Comparison of ENCODE assay signal across 8 cellular contexts in the genomic region with DNA sequence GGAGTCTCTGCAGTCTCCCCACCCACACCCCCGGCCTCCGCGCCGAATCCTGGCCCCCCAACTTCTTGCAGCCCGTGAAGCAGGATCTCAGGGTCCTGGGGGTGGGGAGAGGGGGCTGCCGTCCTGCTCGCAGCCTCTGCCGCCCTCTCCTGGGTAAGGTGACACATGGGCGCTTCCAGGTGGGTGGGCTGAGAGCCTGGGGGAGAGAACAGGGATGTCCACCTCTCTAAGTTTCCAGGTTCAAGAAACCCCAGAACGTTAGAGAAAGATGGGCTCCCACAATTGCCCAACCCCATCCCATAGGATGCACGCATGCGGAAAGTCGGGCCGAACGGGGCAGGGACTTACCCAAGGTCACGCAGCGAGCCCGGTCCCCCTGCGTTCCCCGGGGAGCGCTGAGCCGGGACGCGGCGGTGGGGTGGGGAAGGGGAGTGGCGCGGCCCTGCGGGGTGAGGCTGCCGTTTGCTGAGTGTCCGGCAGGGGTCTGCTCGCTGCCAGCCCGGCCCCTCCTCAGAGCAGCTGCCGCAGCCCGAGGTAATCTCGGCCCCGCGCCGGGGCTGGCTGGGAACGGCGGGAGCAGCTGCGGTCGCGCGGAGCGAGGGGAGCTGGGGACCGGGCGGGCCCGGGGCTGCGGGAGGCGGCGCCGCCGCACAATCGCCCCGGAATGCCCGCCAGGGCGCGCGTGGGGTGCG. TPM values are rescaled to one million over a fixed set of nuclear protein-coding genes. Genes with fewer than 3 reads are reported as not detected.
DNase-seq lines count a peak whose midpoint lies in the region; ATAC-seq lines count a peak whose summit lies in the region.

No MANE protein-coding gene starts in this region.

- DNase-seq in NCI-H2081 (lab: John Stamatoyannopoulos, UW) (peak; percentile 40 to 56), NCI-H2081 treated with DMSO at 0.1 percent for 48 hours (lab: John Stamatoyannopoulos, UW) (no peak), NCI-H460 (ENCODE audit: extremely low read depth, low read depth) (peak; percentile 29), ecto neural progenitor cell (ENCODE audit: low spot score) (peak; percentile 94), lung microvascular endothelial cell (ENCODE audit: low read depth in 2 of 2) (peak; percentile 66 to 74)
- DNase-seq in activated CD4-positive, alpha-beta T cell treated with anti-CD3 and anti-CD28 coated beads, Interleukin-2, amount 50 U/mL, for 1 hour: peak; percentile 49
- peak; percentile 76 for DNase-seq in stimulated activated CD8-positive, alpha-beta memory T cell treated with anti-CD3 and anti-CD28 coated beads, Interleukin-4, amount 100 ng/mL, for 48 hours

- ATAC-seq in HG03066 (IDR thresholded peaks at IDR 0.05; ENCODE audit: low read depth, unreplicated experiment): peak; percentile 51

RNA-seq across cellular contexts. Expression of gene CAPN1, which starts 0.7 kb away (rescaled TPM):
- total RNA-seq in NCI-H460 (2014; rRNA removed; shearing (Covaris generic)): 42.2 and 46.7 TPM in 2 replicates
- polyA plus RNA-seq in NCI-H460 (2014; cell fraction: nucleus; rRNA removed): 108 and 127 TPM in 2 replicates
- total RNA-seq in lung microvascular endothelial cell: 60.9 and 80.2 TPM in 2 replicates

RNA-seq across cellular contexts. Expression of gene SPDYC, which starts 11.0 kb away (rescaled TPM):
- not detected in 2 replicates for total RNA-seq in NCI-H460 (2014; rRNA removed; shearing (Covaris generic))
- not detected in 2 replicates for polyA plus RNA-seq in NCI-H460 (2014; cell fraction: nucleus; rRNA removed)
- total RNA-seq in lung microvascular endothelial cell: not detected in 2 replicates

RNA-seq across cellular contexts. Expression of gene SYVN1, which starts 46.7 kb away (rescaled TPM):
- 12.9 and 15.7 TPM in 2 replicates for total RNA-seq in NCI-H460 (2014; rRNA removed; shearing (Covaris generic))
- polyA plus RNA-seq in NCI-H460 (2014; cell fraction: nucleus; rRNA removed): 20.4 and 23.0 TPM in 2 replicates
- 4.1 and 10.1 TPM in 2 replicates for total RNA-seq in lung microvascular endothelial cell

RNA-seq across cellular contexts. Expression of gene MRPL49, which starts 58.9 kb away (rescaled TPM):
- total RNA-seq in NCI-H460 (2014; rRNA removed; shearing (Covaris generic)): 50.8 and 62.0 TPM in 2 replicates
- polyA plus RNA-seq in NCI-H460 (2014; cell fraction: nucleus; rRNA removed): 40.9 and 45.8 TPM in 2 replicates
- total RNA-seq in lung microvascular endothelial cell: 39.2 and 41.3 TPM in 2 replicates

RNA-seq across cellular contexts. Expression of gene FAU, which starts 59.1 kb away (rescaled TPM):
- 345 and 467 TPM in 2 replicates for total RNA-seq in NCI-H460 (2014; rRNA removed; shearing (Covaris generic))
- 741 and 870 TPM in 2 replicates for polyA plus RNA-seq in NCI-H460 (2014; cell fraction: nucleus; rRNA removed)
- 355 and 442 TPM in 2 replicates for total RNA-seq in lung microvascular endothelial cell
